In genomic region chr20:504632-505075, GRCh38 we compare ENCODE assay signal across 1 cellular context.
TF ChIP-seq lines count a peak whose summit lies in the region.

No MANE protein-coding gene starts in this region.

TF ChIP-seq in HepG2, 621 proteins besides CTCF, POLR2A, EP300 and RAD21 (continued from another document and continues in another):
- TF ChIP-seq, protein P1, sequence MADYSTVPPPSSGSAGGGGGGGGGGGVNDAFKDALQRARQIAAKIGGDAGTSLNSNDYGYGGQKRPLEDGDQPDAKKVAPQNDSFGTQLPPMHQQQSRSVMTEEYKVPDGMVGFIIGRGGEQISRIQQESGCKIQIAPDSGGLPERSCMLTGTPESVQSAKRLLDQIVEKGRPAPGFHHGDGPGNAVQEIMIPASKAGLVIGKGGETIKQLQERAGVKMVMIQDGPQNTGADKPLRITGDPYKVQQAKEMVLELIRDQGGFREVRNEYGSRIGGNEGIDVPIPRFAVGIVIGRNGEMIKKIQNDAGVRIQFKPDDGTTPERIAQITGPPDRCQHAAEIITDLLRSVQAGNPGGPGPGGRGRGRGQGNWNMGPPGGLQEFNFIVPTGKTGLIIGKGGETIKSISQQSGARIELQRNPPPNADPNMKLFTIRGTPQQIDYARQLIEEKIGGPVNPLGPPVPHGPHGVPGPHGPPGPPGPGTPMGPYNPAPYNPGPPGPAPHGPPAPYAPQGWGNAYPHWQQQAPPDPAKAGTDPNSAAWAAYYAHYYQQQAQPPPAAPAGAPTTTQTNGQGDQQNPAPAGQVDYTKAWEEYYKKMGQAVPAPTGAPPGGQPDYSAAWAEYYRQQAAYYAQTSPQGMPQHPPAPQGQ (CRISPR knock-in tag; IDR thresholded peaks at IDR 0.05; ENCODE audit: borderline replicate concordance) = no peak
- TF ChIP-seq, protein P2, sequence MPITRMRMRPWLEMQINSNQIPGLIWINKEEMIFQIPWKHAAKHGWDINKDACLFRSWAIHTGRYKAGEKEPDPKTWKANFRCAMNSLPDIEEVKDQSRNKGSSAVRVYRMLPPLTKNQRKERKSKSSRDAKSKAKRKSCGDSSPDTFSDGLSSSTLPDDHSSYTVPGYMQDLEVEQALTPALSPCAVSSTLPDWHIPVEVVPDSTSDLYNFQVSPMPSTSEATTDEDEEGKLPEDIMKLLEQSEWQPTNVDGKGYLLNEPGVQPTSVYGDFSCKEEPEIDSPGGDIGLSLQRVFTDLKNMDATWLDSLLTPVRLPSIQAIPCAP (CRISPR knock-in tag; IDR thresholded peaks at IDR 0.05; ENCODE audit: low read depth) = no peak
- TF ChIP-seq ZNF224 (CRISPR knock-in tag; IDR thresholded peaks at IDR 0.05) (no peak), ZSCAN30 (CRISPR knock-in tag; IDR thresholded peaks at IDR 0.05) (no peak), NBN (conservative IDR thresholded peaks at IDR 0.05) (no peak), ZNF18 (CRISPR knock-in tag; IDR thresholded peaks at IDR 0.05; ENCODE audit: insufficient replicate concordance) (no peak), TCF7 (IDR thresholded peaks at IDR 0.05; ENCODE audit: low read depth) (no peak), EED (CRISPR knock-in tag; IDR thresholded peaks at IDR 0.05) (no peak), KMT2B (CRISPR knock-in tag; IDR thresholded peaks at IDR 0.05) (no peak), TRIM24 (CRISPR knock-in tag; IDR thresholded peaks at IDR 0.05) (no peak), STAT5B (CRISPR knock-in tag; IDR thresholded peaks at IDR 0.05) (no peak), IRF9 (CRISPR knock-in tag; IDR thresholded peaks at IDR 0.05; ENCODE audit: borderline replicate concordance) (no peak), KLF12 (CRISPR knock-in tag; IDR thresholded peaks at IDR 0.05; ENCODE audit: borderline replicate concordance) (no peak), SCMH1 (CRISPR knock-in tag; IDR thresholded peaks at IDR 0.05; ENCODE audit: borderline replicate concordance) (no peak), PREB (CRISPR knock-in tag; IDR thresholded peaks at IDR 0.05) (no peak), CREBL2 (CRISPR knock-in tag; IDR thresholded peaks at IDR 0.05; ENCODE audit: borderline replicate concordance) (no peak), ZNF292 (CRISPR knock-in tag; IDR thresholded peaks at IDR 0.05; ENCODE audit: borderline replicate concordance, low read depth) (no peak), BRCA1 (CRISPR knock-in tag; IDR thresholded peaks at IDR 0.05) (no peak), FOXA1 (IDR thresholded peaks at IDR 0.05) (no peak), FOXA1 (CRISPR knock-in tag; IDR thresholded peaks at IDR 0.05) (no peak), ZBTB7B (CRISPR knock-in tag; IDR thresholded peaks at IDR 0.05) (no peak), ZNF724P (CRISPR knock-in tag; IDR thresholded peaks at IDR 0.05; ENCODE audit: borderline replicate concordance) (no peak), CREB1 (IDR thresholded peaks at IDR 0.05) (no peak), CREB1 (CRISPR knock-in tag; IDR thresholded peaks at IDR 0.05) (no peak), GPN1 (CRISPR knock-in tag; IDR thresholded peaks at IDR 0.05; ENCODE audit: borderline replicate concordance) (no peak), HNRNPUL1 (IDR thresholded peaks at IDR 0.05; ENCODE audit: low read depth, low read length) (no peak), FOXJ3 (CRISPR knock-in tag; IDR thresholded peaks at IDR 0.05; ENCODE audit: borderline replicate concordance) (peak; percentile 25; the same call in 1 of the 2 replicates), ZNF672 (CRISPR knock-in tag; IDR thresholded peaks at IDR 0.05) (no peak), ZNF737 (CRISPR knock-in tag; IDR thresholded peaks at IDR 0.05; ENCODE audit: borderline replicate concordance) (no peak), ZNF883 (CRISPR knock-in tag; IDR thresholded peaks at IDR 0.05; ENCODE audit: not compliant biosample characterization) (no peak), KAT7 (CRISPR knock-in tag; IDR thresholded peaks at IDR 0.05; ENCODE audit: borderline replicate concordance) (no peak), MLX (CRISPR knock-in tag; IDR thresholded peaks at IDR 0.05) (no peak), FOXC1 (CRISPR knock-in tag; IDR thresholded peaks at IDR 0.05; ENCODE audit: borderline replicate concordance) (no peak), SMARCE1 (IDR thresholded peaks at IDR 0.05; ENCODE audit: borderline replicate concordance) (no peak), ARNT (IDR thresholded peaks at IDR 0.05) (no peak), ZNF740 (CRISPR knock-in tag; IDR thresholded peaks at IDR 0.05) (no peak), ASH2L (IDR thresholded peaks at IDR 0.05; ENCODE audit: insufficient read length, low read depth, low read length) (peak; percentile 47), ZNF552 (CRISPR knock-in tag; IDR thresholded peaks at IDR 0.05; ENCODE audit: borderline replicate concordance) (no peak), ZHX1 (CRISPR knock-in tag; IDR thresholded peaks at IDR 0.05; ENCODE audit: low read depth) (no peak), ZSCAN29 (CRISPR knock-in tag; conservative IDR thresholded peaks at IDR 0.05) (no peak), YEATS2 (CRISPR knock-in tag; IDR thresholded peaks at IDR 0.05; ENCODE audit: borderline replicate concordance) (no peak), CHD2 (IDR thresholded peaks at IDR 0.05; ENCODE audit: low read depth, low read length) (no peak)
- TF ChIP-seq, protein P3, sequence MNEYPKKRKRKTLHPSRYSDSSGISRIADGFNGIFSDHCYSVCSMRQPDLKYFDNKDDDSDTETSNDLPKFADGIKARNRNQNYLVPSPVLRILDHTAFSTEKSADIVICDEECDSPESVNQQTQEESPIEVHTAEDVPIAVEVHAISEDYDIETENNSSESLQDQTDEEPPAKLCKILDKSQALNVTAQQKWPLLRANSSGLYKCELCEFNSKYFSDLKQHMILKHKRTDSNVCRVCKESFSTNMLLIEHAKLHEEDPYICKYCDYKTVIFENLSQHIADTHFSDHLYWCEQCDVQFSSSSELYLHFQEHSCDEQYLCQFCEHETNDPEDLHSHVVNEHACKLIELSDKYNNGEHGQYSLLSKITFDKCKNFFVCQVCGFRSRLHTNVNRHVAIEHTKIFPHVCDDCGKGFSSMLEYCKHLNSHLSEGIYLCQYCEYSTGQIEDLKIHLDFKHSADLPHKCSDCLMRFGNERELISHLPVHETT (CRISPR knock-in tag; conservative IDR thresholded peaks at IDR 0.05) = no peak
- TF ChIP-seq, protein P4, sequence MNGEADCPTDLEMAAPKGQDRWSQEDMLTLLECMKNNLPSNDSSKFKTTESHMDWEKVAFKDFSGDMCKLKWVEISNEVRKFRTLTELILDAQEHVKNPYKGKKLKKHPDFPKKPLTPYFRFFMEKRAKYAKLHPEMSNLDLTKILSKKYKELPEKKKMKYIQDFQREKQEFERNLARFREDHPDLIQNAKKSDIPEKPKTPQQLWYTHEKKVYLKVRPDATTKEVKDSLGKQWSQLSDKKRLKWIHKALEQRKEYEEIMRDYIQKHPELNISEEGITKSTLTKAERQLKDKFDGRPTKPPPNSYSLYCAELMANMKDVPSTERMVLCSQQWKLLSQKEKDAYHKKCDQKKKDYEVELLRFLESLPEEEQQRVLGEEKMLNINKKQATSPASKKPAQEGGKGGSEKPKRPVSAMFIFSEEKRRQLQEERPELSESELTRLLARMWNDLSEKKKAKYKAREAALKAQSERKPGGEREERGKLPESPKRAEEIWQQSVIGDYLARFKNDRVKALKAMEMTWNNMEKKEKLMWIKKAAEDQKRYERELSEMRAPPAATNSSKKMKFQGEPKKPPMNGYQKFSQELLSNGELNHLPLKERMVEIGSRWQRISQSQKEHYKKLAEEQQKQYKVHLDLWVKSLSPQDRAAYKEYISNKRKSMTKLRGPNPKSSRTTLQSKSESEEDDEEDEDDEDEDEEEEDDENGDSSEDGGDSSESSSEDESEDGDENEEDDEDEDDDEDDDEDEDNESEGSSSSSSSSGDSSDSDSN (CRISPR knock-in tag; IDR thresholded peaks at IDR 0.05) = no peak
- TF ChIP-seq, protein P5, sequence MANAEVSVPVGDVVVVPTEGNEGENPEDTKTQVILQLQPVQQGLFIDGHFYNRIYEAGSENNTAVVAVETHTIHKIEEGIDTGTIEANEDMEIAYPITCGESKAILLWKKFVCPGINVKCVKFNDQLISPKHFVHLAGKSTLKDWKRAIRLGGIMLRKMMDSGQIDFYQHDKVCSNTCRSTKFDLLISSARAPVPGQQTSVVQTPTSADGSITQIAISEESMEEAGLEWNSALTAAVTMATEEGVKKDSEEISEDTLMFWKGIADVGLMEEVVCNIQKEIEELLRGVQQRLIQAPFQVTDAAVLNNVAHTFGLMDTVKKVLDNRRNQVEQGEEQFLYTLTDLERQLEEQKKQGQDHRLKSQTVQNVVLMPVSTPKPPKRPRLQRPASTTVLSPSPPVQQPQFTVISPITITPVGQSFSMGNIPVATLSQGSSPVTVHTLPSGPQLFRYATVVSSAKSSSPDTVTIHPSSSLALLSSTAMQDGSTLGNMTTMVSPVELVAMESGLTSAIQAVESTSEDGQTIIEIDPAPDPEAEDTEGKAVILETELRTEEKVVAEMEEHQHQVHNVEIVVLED (CRISPR knock-in tag; IDR thresholded peaks at IDR 0.05; ENCODE audit: borderline replicate concordance) = no peak
